Comparison of ENCODE assay signal across 1 cellular context in the genomic region with DNA sequence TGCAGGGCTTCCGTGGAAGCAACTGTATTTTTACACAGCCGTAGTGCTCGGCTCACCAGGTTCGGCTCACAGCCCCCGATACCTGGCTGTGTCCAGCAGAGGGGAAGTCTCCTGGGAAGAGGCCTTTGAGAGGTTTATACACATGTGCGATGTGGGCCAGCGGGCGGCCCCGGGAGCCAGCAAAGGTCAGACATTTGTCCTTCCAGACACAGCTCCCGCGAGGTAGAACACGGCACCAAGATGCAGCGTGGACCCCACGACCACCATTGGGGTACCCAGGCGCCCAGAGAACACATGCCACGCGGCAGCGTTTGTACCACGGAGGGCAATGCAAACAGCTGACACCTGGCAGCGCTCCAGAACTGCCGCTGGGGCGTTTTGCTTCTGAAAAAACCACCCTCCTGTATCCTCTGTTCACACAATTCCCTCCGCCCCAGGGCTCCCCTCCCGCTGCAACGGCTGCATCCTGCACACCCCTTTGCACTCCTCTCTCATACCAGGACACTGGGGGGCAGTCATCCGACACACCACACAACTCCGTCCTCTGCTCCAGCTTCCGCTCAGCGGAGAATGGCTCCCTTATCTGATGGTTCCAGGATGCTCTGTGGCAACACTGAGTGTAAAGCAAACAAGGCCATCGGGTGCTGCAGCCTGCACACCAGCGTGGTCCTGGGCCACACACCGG.
TF ChIP-seq lines count a peak whose summit lies in the region.

No MANE protein-coding gene starts in this region.

TF ChIP-seq in K562, 482 proteins besides CTCF, POLR2A, EP300 and RAD21 (continued from another document and continues in another):
- TF ChIP-seq, protein P1, sequence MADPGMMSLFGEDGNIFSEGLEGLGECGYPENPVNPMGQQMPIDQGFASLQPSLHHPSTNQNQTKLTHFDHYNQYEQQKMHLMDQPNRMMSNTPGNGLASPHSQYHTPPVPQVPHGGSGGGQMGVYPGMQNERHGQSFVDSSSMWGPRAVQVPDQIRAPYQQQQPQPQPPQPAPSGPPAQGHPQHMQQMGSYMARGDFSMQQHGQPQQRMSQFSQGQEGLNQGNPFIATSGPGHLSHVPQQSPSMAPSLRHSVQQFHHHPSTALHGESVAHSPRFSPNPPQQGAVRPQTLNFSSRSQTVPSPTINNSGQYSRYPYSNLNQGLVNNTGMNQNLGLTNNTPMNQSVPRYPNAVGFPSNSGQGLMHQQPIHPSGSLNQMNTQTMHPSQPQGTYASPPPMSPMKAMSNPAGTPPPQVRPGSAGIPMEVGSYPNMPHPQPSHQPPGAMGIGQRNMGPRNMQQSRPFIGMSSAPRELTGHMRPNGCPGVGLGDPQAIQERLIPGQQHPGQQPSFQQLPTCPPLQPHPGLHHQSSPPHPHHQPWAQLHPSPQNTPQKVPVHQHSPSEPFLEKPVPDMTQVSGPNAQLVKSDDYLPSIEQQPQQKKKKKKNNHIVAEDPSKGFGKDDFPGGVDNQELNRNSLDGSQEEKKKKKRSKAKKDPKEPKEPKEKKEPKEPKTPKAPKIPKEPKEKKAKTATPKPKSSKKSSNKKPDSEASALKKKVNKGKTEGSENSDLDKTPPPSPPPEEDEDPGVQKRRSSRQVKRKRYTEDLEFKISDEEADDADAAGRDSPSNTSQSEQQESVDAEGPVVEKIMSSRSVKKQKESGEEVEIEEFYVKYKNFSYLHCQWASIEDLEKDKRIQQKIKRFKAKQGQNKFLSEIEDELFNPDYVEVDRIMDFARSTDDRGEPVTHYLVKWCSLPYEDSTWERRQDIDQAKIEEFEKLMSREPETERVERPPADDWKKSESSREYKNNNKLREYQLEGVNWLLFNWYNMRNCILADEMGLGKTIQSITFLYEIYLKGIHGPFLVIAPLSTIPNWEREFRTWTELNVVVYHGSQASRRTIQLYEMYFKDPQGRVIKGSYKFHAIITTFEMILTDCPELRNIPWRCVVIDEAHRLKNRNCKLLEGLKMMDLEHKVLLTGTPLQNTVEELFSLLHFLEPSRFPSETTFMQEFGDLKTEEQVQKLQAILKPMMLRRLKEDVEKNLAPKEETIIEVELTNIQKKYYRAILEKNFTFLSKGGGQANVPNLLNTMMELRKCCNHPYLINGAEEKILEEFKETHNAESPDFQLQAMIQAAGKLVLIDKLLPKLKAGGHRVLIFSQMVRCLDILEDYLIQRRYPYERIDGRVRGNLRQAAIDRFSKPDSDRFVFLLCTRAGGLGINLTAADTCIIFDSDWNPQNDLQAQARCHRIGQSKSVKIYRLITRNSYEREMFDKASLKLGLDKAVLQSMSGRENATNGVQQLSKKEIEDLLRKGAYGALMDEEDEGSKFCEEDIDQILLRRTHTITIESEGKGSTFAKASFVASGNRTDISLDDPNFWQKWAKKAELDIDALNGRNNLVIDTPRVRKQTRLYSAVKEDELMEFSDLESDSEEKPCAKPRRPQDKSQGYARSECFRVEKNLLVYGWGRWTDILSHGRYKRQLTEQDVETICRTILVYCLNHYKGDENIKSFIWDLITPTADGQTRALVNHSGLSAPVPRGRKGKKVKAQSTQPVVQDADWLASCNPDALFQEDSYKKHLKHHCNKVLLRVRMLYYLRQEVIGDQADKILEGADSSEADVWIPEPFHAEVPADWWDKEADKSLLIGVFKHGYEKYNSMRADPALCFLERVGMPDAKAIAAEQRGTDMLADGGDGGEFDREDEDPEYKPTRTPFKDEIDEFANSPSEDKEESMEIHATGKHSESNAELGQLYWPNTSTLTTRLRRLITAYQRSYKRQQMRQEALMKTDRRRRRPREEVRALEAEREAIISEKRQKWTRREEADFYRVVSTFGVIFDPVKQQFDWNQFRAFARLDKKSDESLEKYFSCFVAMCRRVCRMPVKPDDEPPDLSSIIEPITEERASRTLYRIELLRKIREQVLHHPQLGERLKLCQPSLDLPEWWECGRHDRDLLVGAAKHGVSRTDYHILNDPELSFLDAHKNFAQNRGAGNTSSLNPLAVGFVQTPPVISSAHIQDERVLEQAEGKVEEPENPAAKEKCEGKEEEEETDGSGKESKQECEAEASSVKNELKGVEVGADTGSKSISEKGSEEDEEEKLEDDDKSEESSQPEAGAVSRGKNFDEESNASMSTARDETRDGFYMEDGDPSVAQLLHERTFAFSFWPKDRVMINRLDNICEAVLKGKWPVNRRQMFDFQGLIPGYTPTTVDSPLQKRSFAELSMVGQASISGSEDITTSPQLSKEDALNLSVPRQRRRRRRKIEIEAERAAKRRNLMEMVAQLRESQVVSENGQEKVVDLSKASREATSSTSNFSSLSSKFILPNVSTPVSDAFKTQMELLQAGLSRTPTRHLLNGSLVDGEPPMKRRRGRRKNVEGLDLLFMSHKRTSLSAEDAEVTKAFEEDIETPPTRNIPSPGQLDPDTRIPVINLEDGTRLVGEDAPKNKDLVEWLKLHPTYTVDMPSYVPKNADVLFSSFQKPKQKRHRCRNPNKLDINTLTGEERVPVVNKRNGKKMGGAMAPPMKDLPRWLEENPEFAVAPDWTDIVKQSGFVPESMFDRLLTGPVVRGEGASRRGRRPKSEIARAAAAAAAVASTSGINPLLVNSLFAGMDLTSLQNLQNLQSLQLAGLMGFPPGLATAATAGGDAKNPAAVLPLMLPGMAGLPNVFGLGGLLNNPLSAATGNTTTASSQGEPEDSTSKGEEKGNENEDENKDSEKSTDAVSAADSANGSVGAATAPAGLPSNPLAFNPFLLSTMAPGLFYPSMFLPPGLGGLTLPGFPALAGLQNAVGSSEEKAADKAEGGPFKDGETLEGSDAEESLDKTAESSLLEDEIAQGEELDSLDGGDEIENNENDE (IDR thresholded peaks at IDR 0.05; ENCODE audit: low read depth, low read length) = no peak
- TF ChIP-seq RBM39 (optimal IDR thresholded peaks at IDR 0.05; ENCODE audit: low read depth, low read length) (no peak), PURB (CRISPR knock-in tag; IDR thresholded peaks at IDR 0.05; ENCODE audit: low read depth) (no peak), NFE2L1 (tag; IDR thresholded peaks at IDR 0.05; ENCODE audit: borderline replicate concordance, low read depth) (no peak), OTX1 (CRISPR knock-in tag; IDR thresholded peaks at IDR 0.05) (0 out of 2 replicates have a peak, but pooled peaks have one; percentile 18), KLF1 (tag; IDR thresholded peaks at IDR 0.05) (no peak), ZC3H4 (CRISPR knock-in tag; IDR thresholded peaks at IDR 0.05; ENCODE audit: borderline replicate concordance) (no peak), KLF10 (CRISPR knock-in tag; IDR thresholded peaks at IDR 0.05) (no peak), ZNF75A (CRISPR knock-in tag; IDR thresholded peaks at IDR 0.05) (no peak), ZNF57 (CRISPR knock-in tag; IDR thresholded peaks at IDR 0.05) (no peak), TOE1 (IDR thresholded peaks at IDR 0.05; ENCODE audit: borderline replicate concordance) (no peak), TOE1 (CRISPR knock-in tag; IDR thresholded peaks at IDR 0.05; ENCODE audit: borderline replicate concordance, low read depth) (no peak), GATAD2A (IDR thresholded peaks at IDR 0.05) (no peak), HOXB6 (CRISPR knock-in tag; IDR thresholded peaks at IDR 0.05; ENCODE audit: borderline replicate concordance) (no peak), SMARCC2 (IDR thresholded peaks at IDR 0.05; ENCODE audit: low read depth) (no peak)
- TF ChIP-seq, protein P2, sequence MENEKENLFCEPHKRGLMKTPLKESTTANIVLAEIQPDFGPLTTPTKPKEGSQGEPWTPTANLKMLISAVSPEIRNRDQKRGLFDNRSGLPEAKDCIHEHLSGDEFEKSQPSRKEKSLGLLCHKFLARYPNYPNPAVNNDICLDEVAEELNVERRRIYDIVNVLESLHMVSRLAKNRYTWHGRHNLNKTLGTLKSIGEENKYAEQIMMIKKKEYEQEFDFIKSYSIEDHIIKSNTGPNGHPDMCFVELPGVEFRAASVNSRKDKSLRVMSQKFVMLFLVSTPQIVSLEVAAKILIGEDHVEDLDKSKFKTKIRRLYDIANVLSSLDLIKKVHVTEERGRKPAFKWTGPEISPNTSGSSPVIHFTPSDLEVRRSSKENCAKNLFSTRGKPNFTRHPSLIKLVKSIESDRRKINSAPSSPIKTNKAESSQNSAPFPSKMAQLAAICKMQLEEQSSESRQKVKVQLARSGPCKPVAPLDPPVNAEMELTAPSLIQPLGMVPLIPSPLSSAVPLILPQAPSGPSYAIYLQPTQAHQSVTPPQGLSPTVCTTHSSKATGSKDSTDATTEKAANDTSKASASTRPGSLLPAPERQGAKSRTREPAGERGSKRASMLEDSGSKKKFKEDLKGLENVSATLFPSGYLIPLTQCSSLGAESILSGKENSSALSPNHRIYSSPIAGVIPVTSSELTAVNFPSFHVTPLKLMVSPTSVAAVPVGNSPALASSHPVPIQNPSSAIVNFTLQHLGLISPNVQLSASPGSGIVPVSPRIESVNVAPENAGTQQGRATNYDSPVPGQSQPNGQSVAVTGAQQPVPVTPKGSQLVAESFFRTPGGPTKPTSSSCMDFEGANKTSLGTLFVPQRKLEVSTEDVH (IDR thresholded peaks at IDR 0.05; ENCODE audit: low read depth, partially characterized antibody) = no peak
- TF ChIP-seq, protein P3, sequence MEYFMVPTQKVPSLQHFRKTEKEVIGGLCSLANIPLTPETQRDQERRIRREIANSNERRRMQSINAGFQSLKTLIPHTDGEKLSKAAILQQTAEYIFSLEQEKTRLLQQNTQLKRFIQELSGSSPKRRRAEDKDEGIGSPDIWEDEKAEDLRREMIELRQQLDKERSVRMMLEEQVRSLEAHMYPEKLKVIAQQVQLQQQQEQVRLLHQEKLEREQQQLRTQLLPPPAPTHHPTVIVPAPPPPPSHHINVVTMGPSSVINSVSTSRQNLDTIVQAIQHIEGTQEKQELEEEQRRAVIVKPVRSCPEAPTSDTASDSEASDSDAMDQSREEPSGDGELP (CRISPR knock-in tag; IDR thresholded peaks at IDR 0.05; ENCODE audit: borderline replicate concordance) = peak; percentile 59; the same call in 1 of the 2 replicates
- TF ChIP-seq, protein P4, sequence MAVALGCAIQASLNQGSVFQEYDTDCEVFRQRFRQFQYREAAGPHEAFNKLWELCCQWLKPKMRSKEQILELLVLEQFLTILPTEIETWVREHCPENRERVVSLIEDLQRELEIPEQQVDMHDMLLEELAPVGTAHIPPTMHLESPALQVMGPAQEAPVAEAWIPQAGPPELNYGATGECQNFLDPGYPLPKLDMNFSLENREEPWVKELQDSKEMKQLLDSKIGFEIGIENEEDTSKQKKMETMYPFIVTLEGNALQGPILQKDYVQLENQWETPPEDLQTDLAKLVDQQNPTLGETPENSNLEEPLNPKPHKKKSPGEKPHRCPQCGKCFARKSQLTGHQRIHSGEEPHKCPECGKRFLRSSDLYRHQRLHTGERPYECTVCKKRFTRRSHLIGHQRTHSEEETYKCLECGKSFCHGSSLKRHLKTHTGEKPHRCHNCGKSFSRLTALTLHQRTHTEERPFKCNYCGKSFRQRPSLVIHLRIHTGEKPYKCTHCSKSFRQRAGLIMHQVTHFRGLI (CRISPR knock-in tag; IDR thresholded peaks at IDR 0.05) = no peak
- TF ChIP-seq, protein P5, sequence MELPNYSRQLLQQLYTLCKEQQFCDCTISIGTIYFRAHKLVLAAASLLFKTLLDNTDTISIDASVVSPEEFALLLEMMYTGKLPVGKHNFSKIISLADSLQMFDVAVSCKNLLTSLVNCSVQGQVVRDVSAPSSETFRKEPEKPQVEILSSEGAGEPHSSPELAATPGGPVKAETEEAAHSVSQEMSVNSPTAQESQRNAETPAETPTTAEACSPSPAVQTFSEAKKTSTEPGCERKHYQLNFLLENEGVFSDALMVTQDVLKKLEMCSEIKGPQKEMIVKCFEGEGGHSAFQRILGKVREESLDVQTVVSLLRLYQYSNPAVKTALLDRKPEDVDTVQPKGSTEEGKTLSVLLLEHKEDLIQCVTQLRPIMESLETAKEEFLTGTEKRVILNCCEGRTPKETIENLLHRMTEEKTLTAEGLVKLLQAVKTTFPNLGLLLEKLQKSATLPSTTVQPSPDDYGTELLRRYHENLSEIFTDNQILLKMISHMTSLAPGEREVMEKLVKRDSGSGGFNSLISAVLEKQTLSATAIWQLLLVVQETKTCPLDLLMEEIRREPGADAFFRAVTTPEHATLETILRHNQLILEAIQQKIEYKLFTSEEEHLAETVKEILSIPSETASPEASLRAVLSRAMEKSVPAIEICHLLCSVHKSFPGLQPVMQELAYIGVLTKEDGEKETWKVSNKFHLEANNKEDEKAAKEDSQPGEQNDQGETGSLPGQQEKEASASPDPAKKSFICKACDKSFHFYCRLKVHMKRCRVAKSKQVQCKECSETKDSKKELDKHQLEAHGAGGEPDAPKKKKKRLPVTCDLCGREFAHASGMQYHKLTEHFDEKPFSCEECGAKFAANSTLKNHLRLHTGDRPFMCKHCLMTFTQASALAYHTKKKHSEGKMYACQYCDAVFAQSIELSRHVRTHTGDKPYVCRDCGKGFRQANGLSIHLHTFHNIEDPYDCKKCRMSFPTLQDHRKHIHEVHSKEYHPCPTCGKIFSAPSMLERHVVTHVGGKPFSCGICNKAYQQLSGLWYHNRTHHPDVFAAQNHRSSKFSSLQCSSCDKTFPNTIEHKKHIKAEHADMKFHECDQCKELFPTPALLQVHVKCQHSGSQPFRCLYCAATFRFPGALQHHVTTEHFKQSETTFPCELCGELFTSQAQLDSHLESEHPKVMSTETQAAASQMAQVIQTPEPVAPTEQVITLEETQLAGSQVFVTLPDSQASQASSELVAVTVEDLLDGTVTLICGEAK (IDR thresholded peaks at IDR 0.05) = no peak
- TF ChIP-seq, protein P5 (CRISPR knock-in tag; IDR thresholded peaks at IDR 0.05) = no peak
- TF ChIP-seq, protein P6, sequence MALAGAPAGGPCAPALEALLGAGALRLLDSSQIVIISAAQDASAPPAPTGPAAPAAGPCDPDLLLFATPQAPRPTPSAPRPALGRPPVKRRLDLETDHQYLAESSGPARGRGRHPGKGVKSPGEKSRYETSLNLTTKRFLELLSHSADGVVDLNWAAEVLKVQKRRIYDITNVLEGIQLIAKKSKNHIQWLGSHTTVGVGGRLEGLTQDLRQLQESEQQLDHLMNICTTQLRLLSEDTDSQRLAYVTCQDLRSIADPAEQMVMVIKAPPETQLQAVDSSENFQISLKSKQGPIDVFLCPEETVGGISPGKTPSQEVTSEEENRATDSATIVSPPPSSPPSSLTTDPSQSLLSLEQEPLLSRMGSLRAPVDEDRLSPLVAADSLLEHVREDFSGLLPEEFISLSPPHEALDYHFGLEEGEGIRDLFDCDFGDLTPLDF (CRISPR knock-in tag; IDR thresholded peaks at IDR 0.05) = no peak
